ENCODE assay signal across 19 cellular contexts in the genomic region with DNA sequence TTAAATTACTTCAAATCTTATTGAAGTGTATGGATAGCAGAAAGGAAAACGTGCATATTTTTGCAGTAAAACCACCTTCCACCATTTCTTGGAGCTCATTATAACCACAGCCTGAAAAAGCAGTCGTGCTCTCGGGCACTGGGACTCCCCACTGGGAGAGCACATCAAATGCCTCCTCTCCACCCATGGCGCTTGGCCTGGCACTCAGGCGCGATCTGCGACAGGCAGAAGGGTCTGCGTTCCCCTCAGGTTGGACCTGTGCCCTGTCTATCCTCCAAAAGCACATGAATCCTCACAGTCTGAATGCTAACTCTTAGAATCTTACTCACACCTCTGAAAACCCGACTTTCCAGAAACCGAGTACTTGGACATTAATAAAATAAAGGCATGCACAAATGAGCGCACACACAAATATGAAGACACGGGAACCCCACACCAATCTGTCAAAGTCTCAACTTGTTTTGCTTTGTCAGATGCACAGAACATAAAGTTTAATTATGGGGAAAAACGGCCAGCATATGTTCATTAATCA. TPM values are rescaled to one million over a fixed set of nuclear protein-coding genes. Genes with fewer than 3 reads are reported as not detected.
DNase-seq lines count a peak whose midpoint lies in the region; ATAC-seq, FAIRE-seq and TF ChIP-seq lines count a peak whose summit lies in the region.
"Had no signal": no experiment of that assay in that cellular context is flagged by ENCODE, and none has a peak within 500 bp of the region (broad histone marks: within the 10 kb centered on the region; RNA-seq: fewer than 3 reads in every experiment).

No MANE protein-coding gene starts in this region.

- no peaks in the 10 kb centered on the region for H3K27me3 Mint-ChIP-seq in brain
- H3K27me3 Mint-ChIP-seq in type B pancreatic cell, result no peaks in the 10 kb centered on the region
- H3K27me3 Mint-ChIP-seq: CD8-positive, alpha-beta memory T cell had no signal

- H3K36me3 Mint-ChIP-seq in brain, result peaks cover 50% of the 10 kb centered on the region
- H3K36me3 Mint-ChIP-seq in type B pancreatic cell, result peaks cover 22% of the 10 kb centered on the region

- no peak overlapping the region for H3K4me3 ChIP-seq in HepG2 (replicated peaks in 1 of 3; ENCODE audit: insufficient read depth in 1 of 3, low read depth in 2 of 3, low read length in 3 of 3)
- no peak overlapping the region for H3K4me3 ChIP-seq in right lobe of liver
- H3K4me3 ChIP-seq: SJCRH30 had no signal

- TF ChIP-seq CTCF in HepG2 (CRISPR knock-in tag; IDR thresholded peaks at IDR 0.05) (no peak), right lobe of liver (IDR thresholded peaks at IDR 0.05) (no peak), brain (conservative IDR thresholded peaks at IDR 0.05) (no peak), type B pancreatic cell (conservative IDR thresholded peaks at IDR 0.05) (no peak)

- intact Hi-C loops in HepG2 (cut with micrococcal nuclease; ENCODE audit: unreplicated experiment), result no loop called here
- intact Hi-C loops in right lobe of liver (cut with DNase I), result no loop called here

- TF ChIP-seq POLR2A in HepG2 (IDR thresholded peaks at IDR 0.05; ENCODE audit: insufficient read depth in 1 of 2, low read depth in 2 of 2, low read length in 2 of 2) (no peak), right lobe of liver (IDR thresholded peaks at IDR 0.05) (no peak)

- H3K4me2 ChIP-seq in HepG2 (ENCODE audit: low read depth, low read length), result no peak overlapping the region

- H4K20me1 ChIP-seq in HepG2 (ENCODE audit: insufficient read depth, low read length), result no peaks in the 10 kb centered on the region; the same call in 1 of the 2 replicates

- H2AFZ ChIP-seq in HepG2 (ENCODE audit: low read length), result no peak overlapping the region

- H3K27me3 ChIP-seq in HepG2 (ENCODE audit: control insufficient read depth in 1 of 2, insufficient read depth in 2 of 2, low read length in 2 of 2), result no peaks in the 10 kb centered on the region
- H3K27me3 ChIP-seq in right lobe of liver, result no peaks in the 10 kb centered on the region
- H3K27me3 ChIP-seq: SJCRH30 had no signal

- CTCF ChIA-PET in HepG2 (lab: Yijun Ruan, JAX; ENCODE audit: low intra/inter-chr PET ratio, low total read pairs), result no interaction called here

- WGBS in HepG2 (ENCODE audit: low lambda C conversion rate), result 96% methylated on average over 13 of the region's 13 CpGs
- WGBS in right lobe of liver (ENCODE audit: insufficient coverage, low coverage, low lambda C conversion rate, missing lambda C conversion rate), result 87% methylated on average over 8 of the region's 13 CpGs

- in situ Hi-C loops in HepG2 (cut with HindIII; ENCODE audit: extremely low pct_ligation_motif_present, low pct_unique_long_range_greater_than_20kb), result no loop called here

- TF ChIP-seq EP300 in HepG2 (IDR thresholded peaks at IDR 0.05; ENCODE audit: low read depth in 2 of 2, low read length in 2 of 2) (no peak), HepG2 (CRISPR knock-in tag; IDR thresholded peaks at IDR 0.05; ENCODE audit: borderline replicate concordance) (no peak)

- H3K4me1 Mint-ChIP-seq in brain, result peaks cover 11% of the 10 kb centered on the region
- H3K4me1 Mint-ChIP-seq in type B pancreatic cell (ENCODE audit: unreplicated experiment), result peaks cover 25% of the 10 kb centered on the region

- DNase-seq in HepG2 (ENCODE audit: low spot score) (no peak), right lobe of liver (no peak), NCI-H2171 treated with DMSO at 0.1 percent for 48 hours (lab: John Stamatoyannopoulos, UW) (peak; percentile 80), type B pancreatic cell (ENCODE audit: extremely low spot score, unreplicated experiment) (no peak), AG20443 (ENCODE audit: low spot score) (no peak)
- DNase-seq: CD8-positive, alpha-beta memory T cell; GOT3; KG1; NCI-H1105; NCI-H2029 treated with DMSO at 0.1 percent for 48 hours; NCI-H345; SJCRH30 had no signal

- H3K36me3 ChIP-seq in HepG2 (replicated peaks in 1 of 2; ENCODE audit: control insufficient read depth in 1 of 2, insufficient read depth in 2 of 2, low read length in 2 of 2) (peaks cover 48 to 70% of the 10 kb centered on the region in 2 experiments), right lobe of liver (peaks cover 0 to 59% (median 28%) of the 10 kb centered on the region in 4 donors)

- H3K9me3 Mint-ChIP-seq in brain (no peaks in the 10 kb centered on the region), type B pancreatic cell (no peaks in the 10 kb centered on the region)
- H3K9me3 Mint-ChIP-seq: CD8-positive, alpha-beta memory T cell had no signal

- no peaks in the 10 kb centered on the region for H3K9me3 ChIP-seq in HepG2 (ENCODE audit: low read length)
- H3K9me3 ChIP-seq in right lobe of liver, result no peaks in the 10 kb centered on the region
- H3K9me3 ChIP-seq: SJCRH30 had no signal

- H3K27ac Mint-ChIP-seq in brain (peak overlapping the region in 4 of 5 experiments; percentile 13 to 82 (median 51)), type B pancreatic cell (peak overlapping the region; percentile 3)

- no peak for FAIRE-seq in HepG2 (lab: Jason Lieb, UNC)
- FAIRE-seq: G401.6, GM12892 had no signal

- H3K4me1 ChIP-seq in HepG2 (ENCODE audit: insufficient read depth, low read length) (peaks cover 25% of the 10 kb centered on the region), right lobe of liver (peaks cover 2 to 25% (median 12%) of the 10 kb centered on the region in 4 donors)

- H3K27ac ChIP-seq in HepG2 (ENCODE audit: extremely low read length, insufficient read depth, low read length), result no peak overlapping the region
- H3K27ac ChIP-seq in right lobe of liver, result no peak overlapping the region
- H3K27ac ChIP-seq: HL-60, SJCRH30 had no signal

- BruUV-seq in HepG2 (replicated peaks; lab: Mats Ljungman, UMichigan), result no TSS peak

- H3K79me2 ChIP-seq in HepG2 (ENCODE audit: insufficient read depth, low read length), result peaks cover 14% of the 10 kb centered on the region

- peak overlapping the region in 1 of 5 experiments; percentile 8 for H3K4me3 Mint-ChIP-seq in brain
- H3K4me3 Mint-ChIP-seq in type B pancreatic cell, result no peak overlapping the region
- H3K4me3 Mint-ChIP-seq: CD8-positive, alpha-beta memory T cell had no signal

- POLR2A ChIA-PET in HepG2 (lab: Yijun Ruan, JAX), result no interaction called here

- H3K9ac ChIP-seq in HepG2 (ENCODE audit: insufficient read depth, low read depth, low read length), result no peak overlapping the region

- ATAC-seq in HepG2, result no peak
- ATAC-seq in right lobe of liver, result no peak
- no peak for ATAC-seq in GM21619 (IDR thresholded peaks at IDR 0.05; ENCODE audit: unreplicated experiment)
- ATAC-seq in GM21825 (IDR thresholded peaks at IDR 0.05; ENCODE audit: unreplicated experiment), result no peak

- TF ChIP-seq RAD21 in HepG2 (CRISPR knock-in tag; IDR thresholded peaks at IDR 0.05), result no peak

RNA-seq across cellular contexts. Expression of a gene that starts 20.4 kb away (rescaled TPM):
- total RNA-seq in HepG2 (2016; rRNA removed; fragmentation: Illumina TruSeq; extraction: Trizol), result 13.9 and 20.8 TPM in 2 replicates
- total RNA-seq in HepG2 (2016; cell fraction: cytosol; rRNA removed; fragmentation: Illumina TruSeq; extraction: Trizol; ENCODE audit: low read depth), result 10.4 and 11.2 TPM in 2 replicates
- total RNA-seq in HepG2 (2016; cell fraction: insoluble cytoplasmic fraction; rRNA removed; fragmentation: Illumina TruSeq; extraction: Trizol), result 11.4 and 20.4 TPM in 2 replicates
- 23.6 and 25.4 TPM in 2 replicates for total RNA-seq in HepG2 (2016; cell fraction: membrane; rRNA removed; fragmentation: Illumina TruSeq; extraction: Trizol)
- 19.0 and 22.7 TPM in 2 replicates for total RNA-seq in HepG2 (2016; cell fraction: nucleus; rRNA removed; fragmentation: Illumina TruSeq; extraction: Trizol)
- 7.6 and 11.1 TPM in 2 replicates for polyA plus RNA-seq in HepG2 (2011; rRNA removed)
- polyA plus RNA-seq in HepG2 (2011; cell fraction: cytosol; rRNA removed), result 6.5 and 11.8 TPM in 2 replicates
- polyA plus RNA-seq in HepG2 (2011; cell fraction: nucleus; rRNA removed), result 37.4 and 38.6 TPM in 2 replicates
- 9.3 and 10.7 TPM in 2 replicates for polyA plus RNA-seq in HepG2 (2012)
- 6.1 and 6.4 TPM in 2 replicates for polyA plus RNA-seq in HepG2 (2016; cell fraction: cytosol; fragmentation: Illumina TruSeq; extraction: Trizol; ENCODE audit: low read depth)
- 13.7 and 17.1 TPM in 2 replicates for polyA plus RNA-seq in HepG2 (2016; cell fraction: insoluble cytoplasmic fraction; fragmentation: Illumina TruSeq; extraction: Trizol; ENCODE audit: low read depth)
- 14.4 and 16.7 TPM in 2 replicates for polyA plus RNA-seq in HepG2 (2016; cell fraction: membrane; fragmentation: Illumina TruSeq; extraction: Trizol; ENCODE audit: low read depth)
- polyA plus RNA-seq in HepG2 (2016; cell fraction: nucleus; fragmentation: Illumina TruSeq; extraction: Trizol; ENCODE audit: insufficient read depth, low read depth), result 43.7 and 45.9 TPM in 2 replicates
- polyA minus RNA-seq in HepG2 (2011; rRNA and poly(A)+ RNA removed; ENCODE audit: low replicate concordance), result 13.6 and 27.9 TPM in 2 replicates
- polyA minus RNA-seq in HepG2 (2011; cell fraction: cytosol; rRNA and poly(A)+ RNA removed), result 7.7 and 8.2 TPM in 2 replicates
- polyA minus RNA-seq in HepG2 (2011; cell fraction: nucleus; rRNA and poly(A)+ RNA removed), result 22.8 and 26.2 TPM in 2 replicates
- total RNA-seq in right lobe of liver, result 10 to 100 TPM; 13.1 to 17.1 (median 15.2) TPM
- 25.8 TPM for polyA plus RNA-seq in brain (ENCODE audit: insufficient read depth, low read depth, low replicate concordance)
- 33.5 and 44.7 TPM in 2 replicates for total RNA-seq in type B pancreatic cell (ENCODE audit: low replicate concordance)

RNA-seq across cellular contexts. Expression of a gene that starts 44.4 kb away (rescaled TPM):
- total RNA-seq in HepG2 (2016; rRNA removed; fragmentation: Illumina TruSeq; extraction: Trizol) (not detected in 2 replicates), right lobe of liver (under 1 TPM in 1 of 6 experiments, not detected in 5; 0.22 TPM), type B pancreatic cell (ENCODE audit: low replicate concordance) (3.6 and 3.8 TPM in 2 replicates)
- total RNA-seq in HepG2 (2016; cell fraction: cytosol; rRNA removed; fragmentation: Illumina TruSeq; extraction: Trizol; ENCODE audit: low read depth), result not detected in 2 replicates
- not detected in 2 replicates for total RNA-seq in HepG2 (2016; cell fraction: insoluble cytoplasmic fraction; rRNA removed; fragmentation: Illumina TruSeq; extraction: Trizol)
- total RNA-seq in HepG2 (2016; cell fraction: membrane; rRNA removed; fragmentation: Illumina TruSeq; extraction: Trizol), result not detected in 2 replicates
- total RNA-seq in HepG2 (2016; cell fraction: nucleus; rRNA removed; fragmentation: Illumina TruSeq; extraction: Trizol), result not detected in 2 replicates
- polyA plus RNA-seq in HepG2 (2011; rRNA removed) (0.09 and 0.31 TPM in 2 replicates), brain (ENCODE audit: insufficient read depth, low read depth, low replicate concordance) (1.3 TPM)
- 0.17 TPM in 2 replicates for polyA plus RNA-seq in HepG2 (2011; cell fraction: cytosol; rRNA removed)
- polyA plus RNA-seq in HepG2 (2011; cell fraction: nucleus; rRNA removed), result 2.2 and 2.8 TPM in 2 replicates
- polyA plus RNA-seq in HepG2 (2012), result 0.11 and 0.17 TPM in 2 replicates
- not detected in 2 replicates for polyA plus RNA-seq in HepG2 (2016; cell fraction: cytosol; fragmentation: Illumina TruSeq; extraction: Trizol; ENCODE audit: low read depth)
- polyA plus RNA-seq in HepG2 (2016; cell fraction: insoluble cytoplasmic fraction; fragmentation: Illumina TruSeq; extraction: Trizol; ENCODE audit: low read depth), result not detected in 2 replicates
- polyA plus RNA-seq in HepG2 (2016; cell fraction: membrane; fragmentation: Illumina TruSeq; extraction: Trizol; ENCODE audit: low read depth), result not detected in 2 replicates
- not detected in 2 replicates for polyA plus RNA-seq in HepG2 (2016; cell fraction: nucleus; fragmentation: Illumina TruSeq; extraction: Trizol; ENCODE audit: insufficient read depth, low read depth)
- 1.5 and 1.9 TPM in 2 replicates for polyA minus RNA-seq in HepG2 (2011; rRNA and poly(A)+ RNA removed; ENCODE audit: low replicate concordance)
- not detected in 2 replicates for polyA minus RNA-seq in HepG2 (2011; cell fraction: cytosol; rRNA and poly(A)+ RNA removed)
- polyA minus RNA-seq in HepG2 (2011; cell fraction: nucleus; rRNA and poly(A)+ RNA removed), result 0.75 and 0.77 TPM in 2 replicates
- total RNA-seq: RPMI7951 had no signal
- polyA plus RNA-seq: CD8-positive, alpha-beta memory T cell had no signal

RNA-seq across cellular contexts. Expression of a gene that starts 60.0 kb away (rescaled TPM):
- 973 and 1,028 TPM in 2 replicates for total RNA-seq in HepG2 (2016; rRNA removed; fragmentation: Illumina TruSeq; extraction: Trizol)
- 361 and 399 TPM in 2 replicates for total RNA-seq in HepG2 (2016; cell fraction: cytosol; rRNA removed; fragmentation: Illumina TruSeq; extraction: Trizol; ENCODE audit: low read depth)
- total RNA-seq in HepG2 (2016; cell fraction: insoluble cytoplasmic fraction; rRNA removed; fragmentation: Illumina TruSeq; extraction: Trizol), result 848 and 989 TPM in 2 replicates
- total RNA-seq in HepG2 (2016; cell fraction: membrane; rRNA removed; fragmentation: Illumina TruSeq; extraction: Trizol), result 986 and 1,002 TPM in 2 replicates
- total RNA-seq in HepG2 (2016; cell fraction: nucleus; rRNA removed; fragmentation: Illumina TruSeq; extraction: Trizol), result 479 and 519 TPM in 2 replicates
- polyA plus RNA-seq in HepG2 (2011; rRNA removed), result 1,138 and 1,217 TPM in 2 replicates
- 2,631 and 2,697 TPM in 2 replicates for polyA plus RNA-seq in HepG2 (2011; cell fraction: cytosol; rRNA removed)
- 3,693 and 3,967 TPM in 2 replicates for polyA plus RNA-seq in HepG2 (2011; cell fraction: nucleus; rRNA removed)
- 1,881 and 2,139 TPM in 2 replicates for polyA plus RNA-seq in HepG2 (2012)
- 598 and 619 TPM in 2 replicates for polyA plus RNA-seq in HepG2 (2016; cell fraction: cytosol; fragmentation: Illumina TruSeq; extraction: Trizol; ENCODE audit: low read depth)
- polyA plus RNA-seq in HepG2 (2016; cell fraction: insoluble cytoplasmic fraction; fragmentation: Illumina TruSeq; extraction: Trizol; ENCODE audit: low read depth), result 1,358 and 1,713 TPM in 2 replicates
- 1,224 and 1,364 TPM in 2 replicates for polyA plus RNA-seq in HepG2 (2016; cell fraction: membrane; fragmentation: Illumina TruSeq; extraction: Trizol; ENCODE audit: low read depth)
- polyA plus RNA-seq in HepG2 (2016; cell fraction: nucleus; fragmentation: Illumina TruSeq; extraction: Trizol; ENCODE audit: insufficient read depth, low read depth), result 1,038 and 1,070 TPM in 2 replicates
- 750 and 1,581 TPM in 2 replicates for polyA minus RNA-seq in HepG2 (2011; rRNA and poly(A)+ RNA removed; ENCODE audit: low replicate concordance)
- 1,072 and 1,192 TPM in 2 replicates for polyA minus RNA-seq in HepG2 (2011; cell fraction: cytosol; rRNA and poly(A)+ RNA removed)
- polyA minus RNA-seq in HepG2 (2011; cell fraction: nucleus; rRNA and poly(A)+ RNA removed), result 609 and 760 TPM in 2 replicates
- total RNA-seq in right lobe of liver, result 1,000 to 10,000 TPM in 3 of 6 experiments, 100 to 1,000 TPM in 3; 218 to 2,508 (median 1,326) TPM
- polyA plus RNA-seq in brain (ENCODE audit: insufficient read depth, low read depth, low replicate concordance), result 5,204 TPM
- total RNA-seq in type B pancreatic cell (ENCODE audit: low replicate concordance), result 3,089 and 3,451 TPM in 2 replicates
